Comparison of ENCODE assay signal across 8 cellular contexts in the genomic region with DNA sequence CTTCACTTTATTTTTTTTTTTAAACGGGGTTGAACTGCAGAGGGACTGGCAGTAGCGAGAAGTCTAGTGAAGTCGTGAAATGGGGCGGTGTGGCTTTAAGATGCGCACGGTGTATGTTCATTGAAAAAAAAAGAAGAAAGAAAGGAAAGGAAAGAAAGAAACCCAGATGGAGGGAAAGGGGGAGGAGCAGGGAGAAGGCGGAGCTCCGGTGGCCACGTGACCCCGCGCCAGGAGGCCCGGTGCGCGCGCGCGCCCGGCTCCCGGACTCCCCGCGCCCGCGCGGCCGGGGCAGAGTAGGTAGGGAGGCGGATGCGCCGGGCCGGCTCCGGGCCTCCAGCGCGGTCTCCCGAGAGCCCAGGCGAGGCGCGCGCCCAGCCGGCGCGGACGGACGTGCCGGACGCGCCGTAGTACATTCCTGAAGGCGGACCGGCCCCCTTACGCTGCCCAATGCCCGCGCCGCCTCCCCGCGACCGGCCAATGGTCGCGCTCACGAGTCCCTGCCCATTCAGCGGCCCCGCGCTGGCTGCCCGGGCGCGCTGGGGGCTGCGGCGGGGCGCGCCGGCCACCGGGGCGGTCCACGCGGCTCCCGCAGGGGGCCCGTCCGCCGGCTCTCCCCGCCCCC. TPM values are rescaled to one million over a fixed set of nuclear protein-coding genes. Genes with fewer than 3 reads are reported as not detected.
A peak's percentile ranks its signal among the peaks of the same experiment; 100 is the strongest.
DNase-seq lines count a peak whose midpoint lies in the region; ATAC-seq and TF ChIP-seq lines count a peak whose summit lies in the region.

No MANE protein-coding gene starts in this region.

- no peak for TF ChIP-seq CTCF in lung (IDR thresholded peaks at IDR 0.05; ENCODE audit: control extremely low read depth, extremely low read depth)

- H3K9me3 ChIP-seq in ectodermal cell (ENCODE audit: control insufficient read depth, low read length), result no peaks in the 10 kb centered on the region
- no peaks in the 10 kb centered on the region for H3K9me3 ChIP-seq in lung (ENCODE audit: control insufficient read depth in 2 of 2, insufficient read depth in 1 of 2, low read length in 1 of 2)

- DNase-seq in CD1c-positive myeloid dendritic cell (ENCODE audit: extremely low spot score) (peak; percentile 71), NCI-H774 (lab: John Stamatoyannopoulos, UW) (peak; percentile 93), lung (ENCODE audit: low spot score) (peak; percentile 85)
- peak; percentile 56 to 75 for DNase-seq in activated CD8-positive, alpha-beta memory T cell treated with anti-CD3 and anti-CD28 coated beads for 1 hour (ENCODE audit: extremely low read depth in 1 of 2, low read depth in 1 of 2)
- peak; percentile 80 to 83 for DNase-seq in stimulated activated CD4-positive, alpha-beta T cell treated with anti-CD3 and anti-CD28 coated beads, Interleukin-4, amount 100 ng/mL, for 4 hours

- WGBS in ectodermal cell, 2 experiments, result 0% methylated on average over 78 of the region's 78 CpGs
- WGBS in lung, 2 donors, result 0 to 1% methylated on average over 65 to 78 of the region's 78 CpGs

- H3K4me3 ChIP-seq in ectodermal cell (ENCODE audit: insufficient read depth, low read depth, low read length), result peak overlapping the region; percentile 76
- H3K4me3 ChIP-seq in lung, result peak overlapping the region; percentile 63

- peaks cover 10% of the 10 kb centered on the region for H3K4me1 ChIP-seq in ectodermal cell (ENCODE audit: control insufficient read depth, insufficient read depth, low read length)
- peaks cover 6 to 11% of the 10 kb centered on the region in 2 donors for H3K4me1 ChIP-seq in lung (ENCODE audit: control insufficient read depth in 2 of 2, insufficient read depth in 2 of 2, low read length in 2 of 2)

- H3K27me3 ChIP-seq in ectodermal cell (ENCODE audit: control insufficient read depth, insufficient read depth, low read length, poor library complexity, severe bottlenecking) (peaks cover 42% of the 10 kb centered on the region), lung (ENCODE audit: control insufficient read depth, insufficient read depth) (no peaks in the 10 kb centered on the region)

- H3K36me3 ChIP-seq in ectodermal cell (ENCODE audit: control insufficient read depth, insufficient read depth, low read length) (no peaks in the 10 kb centered on the region), lung (ENCODE audit: control insufficient read depth in 2 of 2, insufficient read depth in 2 of 2, low read length in 2 of 2) (no peaks in the 10 kb centered on the region)

- ATAC-seq in GM19397 (IDR thresholded peaks at IDR 0.05; ENCODE audit: unreplicated experiment), result peak; percentile 36
- peak; percentile 43 for ATAC-seq in HG03571 (IDR thresholded peaks at IDR 0.05; ENCODE audit: unreplicated experiment)
- peak; percentile 58 for ATAC-seq in lung (ENCODE audit: insufficient read depth, low FRiP score)

- H3K27ac ChIP-seq in ectodermal cell (ENCODE audit: insufficient read depth, low read depth, low read length, poor library complexity, severe bottlenecking) (peak overlapping the region; percentile 93), lung (ENCODE audit: low read depth in 1 of 2, low read length in 1 of 2) (peak overlapping the region; percentile 81 to 91)

RNA-seq across cellular contexts. Expression of a gene that starts 6.0 kb away (rescaled TPM):
- 31.0 TPM for polyA plus RNA-seq in ectodermal cell (2013, experiment 1 of 4)
- 26.1 TPM for polyA plus RNA-seq in ectodermal cell (2013, experiment 2 of 4)
- 27.9 TPM for polyA plus RNA-seq in ectodermal cell (2013, experiment 3 of 4)
- 24.2 TPM for polyA plus RNA-seq in ectodermal cell (2013, experiment 4 of 4)
- total RNA-seq in lung, result 10 to 100 TPM; 19.4 to 31.1 TPM
- polyA plus RNA-seq in lung, result 1 to 10 TPM; 3.1 to 4.9 TPM

Comparison
In these comparisons a context has a peak if more than half of its experiments do, and no peak if none do; other contexts are left out.
1. Peak in every context shown above with its lines: DNase-seq, ATAC-seq, H3K4me3 ChIP-seq and H3K27ac ChIP-seq.